In the genomic region with DNA sequence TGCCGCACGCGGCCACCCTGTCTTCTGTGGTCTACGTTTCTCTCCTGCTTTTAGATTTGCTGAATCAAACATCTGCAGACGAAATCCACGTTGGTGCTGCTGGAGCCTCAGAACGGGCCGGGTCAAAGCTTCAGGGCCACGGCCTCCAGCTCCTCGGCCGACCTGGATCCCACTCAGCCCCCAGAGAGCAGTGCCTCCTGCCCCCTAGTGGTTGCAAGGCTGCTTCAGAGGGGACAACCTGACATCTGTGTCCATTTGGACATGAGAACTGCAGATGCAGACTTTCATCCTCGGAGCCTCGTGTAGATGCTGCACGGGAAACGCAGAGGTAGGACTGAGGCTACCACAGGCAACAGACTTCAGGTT, we compare ENCODE assay signal across 1 cellular context.
TF ChIP-seq lines count a peak whose summit lies in the region.

No MANE protein-coding gene starts in this region.

TF ChIP-seq in GM23338, 12 proteins besides CTCF, POLR2A, EP300 and RAD21 (continued from another document):
- TF ChIP-seq, protein P1, sequence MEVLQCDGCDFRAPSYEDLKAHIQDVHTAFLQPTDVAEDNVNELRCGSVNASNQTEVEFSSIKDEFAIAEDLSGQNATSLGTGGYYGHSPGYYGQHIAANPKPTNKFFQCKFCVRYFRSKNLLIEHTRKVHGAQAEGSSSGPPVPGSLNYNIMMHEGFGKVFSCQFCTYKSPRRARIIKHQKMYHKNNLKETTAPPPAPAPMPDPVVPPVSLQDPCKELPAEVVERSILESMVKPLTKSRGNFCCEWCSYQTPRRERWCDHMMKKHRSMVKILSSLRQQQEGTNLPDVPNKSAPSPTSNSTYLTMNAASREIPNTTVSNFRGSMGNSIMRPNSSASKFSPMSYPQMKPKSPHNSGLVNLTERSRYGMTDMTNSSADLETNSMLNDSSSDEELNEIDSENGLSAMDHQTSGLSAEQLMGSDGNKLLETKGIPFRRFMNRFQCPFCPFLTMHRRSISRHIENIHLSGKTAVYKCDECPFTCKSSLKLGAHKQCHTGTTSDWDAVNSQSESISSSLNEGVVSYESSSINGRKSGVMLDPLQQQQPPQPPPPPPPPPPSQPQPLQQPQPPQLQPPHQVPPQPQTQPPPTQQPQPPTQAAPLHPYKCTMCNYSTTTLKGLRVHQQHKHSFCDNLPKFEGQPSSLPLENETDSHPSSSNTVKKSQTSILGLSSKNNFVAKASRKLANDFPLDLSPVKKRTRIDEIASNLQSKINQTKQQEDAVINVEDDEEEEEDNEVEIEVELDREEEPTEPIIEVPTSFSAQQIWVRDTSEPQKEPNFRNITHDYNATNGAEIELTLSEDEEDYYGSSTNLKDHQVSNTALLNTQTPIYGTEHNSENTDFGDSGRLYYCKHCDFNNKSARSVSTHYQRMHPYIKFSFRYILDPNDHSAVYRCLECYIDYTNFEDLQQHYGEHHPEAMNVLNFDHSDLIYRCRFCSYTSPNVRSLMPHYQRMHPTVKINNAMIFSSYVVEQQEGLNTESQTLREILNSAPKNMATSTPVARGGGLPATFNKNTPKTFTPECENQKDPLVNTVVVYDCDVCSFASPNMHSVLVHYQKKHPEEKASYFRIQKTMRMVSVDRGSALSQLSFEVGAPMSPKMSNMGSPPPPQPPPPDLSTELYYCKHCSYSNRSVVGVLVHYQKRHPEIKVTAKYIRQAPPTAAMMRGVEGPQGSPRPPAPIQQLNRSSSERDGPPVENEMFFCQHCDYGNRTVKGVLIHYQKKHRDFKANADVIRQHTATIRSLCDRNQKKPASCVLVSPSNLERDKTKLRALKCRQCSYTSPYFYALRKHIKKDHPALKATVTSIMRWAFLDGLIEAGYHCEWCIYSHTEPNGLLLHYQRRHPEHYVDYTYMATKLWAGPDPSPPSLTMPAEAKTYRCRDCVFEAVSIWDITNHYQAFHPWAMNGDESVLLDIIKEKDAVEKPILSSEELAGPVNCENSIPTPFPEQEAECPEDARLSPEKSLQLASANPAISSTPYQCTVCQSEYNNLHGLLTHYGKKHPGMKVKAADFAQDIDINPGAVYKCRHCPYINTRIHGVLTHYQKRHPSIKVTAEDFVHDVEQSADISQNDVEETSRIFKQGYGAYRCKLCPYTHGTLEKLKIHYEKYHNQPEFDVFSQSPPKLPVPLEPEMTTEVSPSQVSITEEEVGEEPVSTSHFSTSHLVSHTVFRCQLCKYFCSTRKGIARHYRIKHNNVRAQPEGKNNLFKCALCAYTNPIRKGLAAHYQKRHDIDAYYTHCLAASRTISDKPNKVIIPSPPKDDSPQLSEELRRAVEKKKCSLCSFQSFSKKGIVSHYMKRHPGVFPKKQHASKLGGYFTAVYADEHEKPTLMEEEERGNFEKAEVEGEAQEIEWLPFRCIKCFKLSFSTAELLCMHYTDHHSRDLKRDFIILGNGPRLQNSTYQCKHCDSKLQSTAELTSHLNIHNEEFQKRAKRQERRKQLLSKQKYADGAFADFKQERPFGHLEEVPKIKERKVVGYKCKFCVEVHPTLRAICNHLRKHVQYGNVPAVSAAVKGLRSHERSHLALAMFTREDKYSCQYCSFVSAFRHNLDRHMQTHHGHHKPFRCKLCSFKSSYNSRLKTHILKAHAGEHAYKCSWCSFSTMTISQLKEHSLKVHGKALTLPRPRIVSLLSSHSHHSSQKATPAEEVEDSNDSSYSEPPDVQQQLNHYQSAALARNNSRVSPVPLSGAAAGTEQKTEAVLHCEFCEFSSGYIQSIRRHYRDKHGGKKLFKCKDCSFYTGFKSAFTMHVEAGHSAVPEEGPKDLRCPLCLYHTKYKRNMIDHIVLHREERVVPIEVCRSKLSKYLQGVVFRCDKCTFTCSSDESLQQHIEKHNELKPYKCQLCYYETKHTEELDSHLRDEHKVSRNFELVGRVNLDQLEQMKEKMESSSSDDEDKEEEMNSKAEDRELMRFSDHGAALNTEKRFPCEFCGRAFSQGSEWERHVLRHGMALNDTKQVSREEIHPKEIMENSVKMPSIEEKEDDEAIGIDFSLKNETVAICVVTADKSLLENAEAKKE (CRISPR knock-in tag; IDR thresholded peaks at IDR 0.05) = no peak
- TF ChIP-seq, protein P2, sequence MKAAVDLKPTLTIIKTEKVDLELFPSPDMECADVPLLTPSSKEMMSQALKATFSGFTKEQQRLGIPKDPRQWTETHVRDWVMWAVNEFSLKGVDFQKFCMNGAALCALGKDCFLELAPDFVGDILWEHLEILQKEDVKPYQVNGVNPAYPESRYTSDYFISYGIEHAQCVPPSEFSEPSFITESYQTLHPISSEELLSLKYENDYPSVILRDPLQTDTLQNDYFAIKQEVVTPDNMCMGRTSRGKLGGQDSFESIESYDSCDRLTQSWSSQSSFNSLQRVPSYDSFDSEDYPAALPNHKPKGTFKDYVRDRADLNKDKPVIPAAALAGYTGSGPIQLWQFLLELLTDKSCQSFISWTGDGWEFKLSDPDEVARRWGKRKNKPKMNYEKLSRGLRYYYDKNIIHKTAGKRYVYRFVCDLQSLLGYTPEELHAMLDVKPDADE (IDR thresholded peaks at IDR 0.05) = no peak
- TF ChIP-seq STAT1 (IDR thresholded peaks at IDR 0.05; ENCODE audit: unreplicated experiment) = no peak
- TF ChIP-seq ZNF114 (CRISPR knock-in tag; IDR thresholded peaks at IDR 0.05) = no peak
- TF ChIP-seq POLR2AphosphoS5 (IDR thresholded peaks at IDR 0.05; ENCODE audit: low read depth) = no peak
- no peak for TF ChIP-seq JUNB (IDR thresholded peaks at IDR 0.05; ENCODE audit: unreplicated experiment)
TF ChIP-seq in GM23338: peak in this region for 0.
